Comparison of ENCODE assay signal across 3 cellular contexts in genomic region chr5:96776606-96777005, GRCh38.
TF ChIP-seq lines count a peak whose summit lies in the region.

No MANE protein-coding gene starts in this region.

TF ChIP-seq in SK-N-SH treated with all-trans-retinoic acid at 6 μM for 48 hours, 23 proteins besides CTCF, POLR2A, EP300 and RAD21:
- TF ChIP-seq TCF4 (CRISPR knock-in tag; IDR thresholded peaks at IDR 0.05; ENCODE audit: borderline replicate concordance) = 0 out of 2 replicates have a peak, but pooled peaks have one; percentile 9
- peak; percentile 38; the same call in 1 of the 2 replicates for TF ChIP-seq CREB5 (CRISPR knock-in tag; IDR thresholded peaks at IDR 0.05; ENCODE audit: low read depth)
- TF ChIP-seq, protein P1, sequence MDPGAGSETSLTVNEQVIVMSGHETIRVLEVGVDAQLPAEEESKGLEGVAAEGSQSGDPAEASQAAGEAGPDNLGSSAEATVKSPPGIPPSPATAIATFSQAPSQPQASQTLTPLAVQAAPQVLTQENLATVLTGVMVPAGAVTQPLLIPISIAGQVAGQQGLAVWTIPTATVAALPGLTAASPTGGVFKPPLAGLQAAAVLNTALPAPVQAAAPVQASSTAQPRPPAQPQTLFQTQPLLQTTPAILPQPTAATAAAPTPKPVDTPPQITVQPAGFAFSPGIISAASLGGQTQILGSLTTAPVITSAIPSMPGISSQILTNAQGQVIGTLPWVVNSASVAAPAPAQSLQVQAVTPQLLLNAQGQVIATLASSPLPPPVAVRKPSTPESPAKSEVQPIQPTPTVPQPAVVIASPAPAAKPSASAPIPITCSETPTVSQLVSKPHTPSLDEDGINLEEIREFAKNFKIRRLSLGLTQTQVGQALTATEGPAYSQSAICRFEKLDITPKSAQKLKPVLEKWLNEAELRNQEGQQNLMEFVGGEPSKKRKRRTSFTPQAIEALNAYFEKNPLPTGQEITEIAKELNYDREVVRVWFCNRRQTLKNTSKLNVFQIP (CRISPR knock-in tag; IDR thresholded peaks at IDR 0.05; ENCODE audit: borderline replicate concordance, low read depth) = no peak
- 0 out of 2 replicates have a peak, but pooled peaks have one; percentile 20 for TF ChIP-seq ISL1 (CRISPR knock-in tag; IDR thresholded peaks at IDR 0.05)

TF ChIP-seq in SK-N-SH, 30 proteins besides CTCF, POLR2A, EP300 and RAD21:
- TF ChIP-seq MEF2A (IDR thresholded peaks at IDR 0.05; ENCODE audit: borderline replicate concordance, low read depth) (no peak), MXI1 (IDR thresholded peaks at IDR 0.05; ENCODE audit: low read depth, low read length) (no peak), SIN3A (IDR thresholded peaks at IDR 0.05; ENCODE audit: borderline replicate concordance, low read depth, low read length) (no peak), RFX5 (IDR thresholded peaks at IDR 0.05; ENCODE audit: low read length) (no peak)

TF ChIP-seq in WTC11, 78 proteins besides CTCF, POLR2A, EP300 and RAD21:
- TF ChIP-seq TEAD4 (CRISPR knock-in tag; IDR thresholded peaks at IDR 0.05) (no peak), ETV6 (CRISPR knock-in tag; IDR thresholded peaks at IDR 0.05) (no peak), CREB1 (CRISPR knock-in tag; IDR thresholded peaks at IDR 0.05) (no peak), SMAD4 (CRISPR knock-in tag; IDR thresholded peaks at IDR 0.05) (no peak), NFATC4 (CRISPR knock-in tag; IDR thresholded peaks at IDR 0.05) (no peak), RORB (CRISPR knock-in tag; IDR thresholded peaks at IDR 0.05) (no peak), JAZF1 (CRISPR knock-in tag; IDR thresholded peaks at IDR 0.05) (no peak), ZNF138 (CRISPR knock-in tag; conservative IDR thresholded peaks at IDR 0.05) (no peak), TCF7 (CRISPR knock-in tag; IDR thresholded peaks at IDR 0.05; ENCODE audit: low read depth) (no peak), GRHL2 (CRISPR knock-in tag; IDR thresholded peaks at IDR 0.05; ENCODE audit: insufficient replicate concordance, severe bottlenecking) (no peak), RELA (CRISPR knock-in tag; IDR thresholded peaks at IDR 0.05; ENCODE audit: borderline replicate concordance) (no peak)
- TF ChIP-seq, protein P2, sequence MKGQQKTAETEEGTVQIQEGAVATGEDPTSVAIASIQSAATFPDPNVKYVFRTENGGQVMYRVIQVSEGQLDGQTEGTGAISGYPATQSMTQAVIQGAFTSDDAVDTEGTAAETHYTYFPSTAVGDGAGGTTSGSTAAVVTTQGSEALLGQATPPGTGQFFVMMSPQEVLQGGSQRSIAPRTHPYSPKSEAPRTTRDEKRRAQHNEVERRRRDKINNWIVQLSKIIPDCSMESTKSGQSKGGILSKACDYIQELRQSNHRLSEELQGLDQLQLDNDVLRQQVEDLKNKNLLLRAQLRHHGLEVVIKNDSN (CRISPR knock-in tag; IDR thresholded peaks at IDR 0.05) = no peak
TF ChIP-seq in WTC11: peak in this region for 0.
